Comparison of ENCODE assay signal across 1 cellular context in genomic region chr18:3585656-3586509, GRCh38.
TF ChIP-seq lines count a peak whose summit lies in the region.

No MANE protein-coding gene starts in this region.

TF ChIP-seq in K562, 482 proteins besides CTCF, POLR2A, EP300 and RAD21 (continued from another document and continues in another):
- TF ChIP-seq MBD1 (CRISPR knock-in tag; IDR thresholded peaks at IDR 0.05), result peak; percentile 85; the same call in 1 of the 2 replicates
- TF ChIP-seq ZNF561 (CRISPR knock-in tag; conservative IDR thresholded peaks at IDR 0.05), result no peak
- TF ChIP-seq ZNF785 (CRISPR knock-in tag; IDR thresholded peaks at IDR 0.05), result no peak
- peak; percentile 81 for TF ChIP-seq ATF7 (IDR thresholded peaks at IDR 0.05)
- TF ChIP-seq MAFK (IDR thresholded peaks at IDR 0.05; ENCODE audit: low read length), result no peak; the same call in 1 of the 2 replicates
- no peak; the same call in 1 of the 2 replicates for TF ChIP-seq ZNF589 (CRISPR knock-in tag; IDR thresholded peaks at IDR 0.05; ENCODE audit: low read depth)
- no peak for TF ChIP-seq TCF7 (IDR thresholded peaks at IDR 0.05; ENCODE audit: borderline replicate concordance)
- TF ChIP-seq CBFA2T2 (conservative IDR thresholded peaks at IDR 0.05), result peak; percentile 73
- TF ChIP-seq ZNF639 (CRISPR knock-in tag; conservative IDR thresholded peaks at IDR 0.05 in 1 of 2, IDR thresholded peaks at IDR 0.05 in 1 of 2), result peak in 1 of 2 experiments; percentile 38; a peak in 1 of 4 replicates
- peak; percentile 86 for TF ChIP-seq TFAP4 (CRISPR knock-in tag; IDR thresholded peaks at IDR 0.05; ENCODE audit: borderline replicate concordance)
- TF ChIP-seq NELFE (IDR thresholded peaks at IDR 0.05; ENCODE audit: insufficient read depth, insufficient read length), result no peak
- no peak for TF ChIP-seq HSF4 (CRISPR knock-in tag; IDR thresholded peaks at IDR 0.05; ENCODE audit: borderline replicate concordance)
- no peak for TF ChIP-seq CBFB (CRISPR knock-in tag; IDR thresholded peaks at IDR 0.05)
- TF ChIP-seq CBX2 (IDR thresholded peaks at IDR 0.05; ENCODE audit: insufficient read depth, low read length, poor library complexity, severe bottlenecking), result no peak
- no peak for TF ChIP-seq NEUROD1 (IDR thresholded peaks at IDR 0.05; ENCODE audit: borderline replicate concordance, low read depth, low read length, partially characterized antibody)
- TF ChIP-seq KLF13 (tag; IDR thresholded peaks at IDR 0.05; ENCODE audit: borderline replicate concordance, low read depth), result peak; percentile 27; the same call in 1 of the 2 replicates
- TF ChIP-seq CHD2 (IDR thresholded peaks at IDR 0.05; ENCODE audit: low read depth, low read length), result no peak
- TF ChIP-seq RNF2 (IDR thresholded peaks at IDR 0.05), result peak; percentile 66
- no peak for TF ChIP-seq CSDE1 (IDR thresholded peaks at IDR 0.05)
- TF ChIP-seq COPS2 (conservative IDR thresholded peaks at IDR 0.05), result no peak
- TF ChIP-seq MTF1 (CRISPR knock-in tag; IDR thresholded peaks at IDR 0.05; ENCODE audit: borderline replicate concordance), result no peak
- TF ChIP-seq ZNF124 (CRISPR knock-in tag; IDR thresholded peaks at IDR 0.05), result no peak
- peak; percentile 84 for TF ChIP-seq ARID1B (IDR thresholded peaks at IDR 0.05)
- TF ChIP-seq PTRF (tag; IDR thresholded peaks at IDR 0.05), result no peak
- TF ChIP-seq PYGO2 (tag; IDR thresholded peaks at IDR 0.05), result no peak
- TF ChIP-seq FOXO4 (CRISPR knock-in tag; IDR thresholded peaks at IDR 0.05), result no peak
- no peak for TF ChIP-seq ZNF280A (IDR thresholded peaks at IDR 0.05; ENCODE audit: low read depth, partially characterized antibody)
- TF ChIP-seq ZNF778 (CRISPR knock-in tag; IDR thresholded peaks at IDR 0.05), result no peak
- TF ChIP-seq LARP7 (IDR thresholded peaks at IDR 0.05), result no peak
- no peak for TF ChIP-seq IFI16 (CRISPR knock-in tag; IDR thresholded peaks at IDR 0.05)
- peak; percentile 68 for TF ChIP-seq TEAD4 (IDR thresholded peaks at IDR 0.05; ENCODE audit: low read length)
- TF ChIP-seq TEAD4 (CRISPR knock-in tag; IDR thresholded peaks at IDR 0.05; ENCODE audit: borderline replicate concordance), result no peak
- TF ChIP-seq TFE3 (CRISPR knock-in tag; IDR thresholded peaks at IDR 0.05), result no peak
- TF ChIP-seq YY1 (IDR thresholded peaks at IDR 0.05; ENCODE audit: borderline replicate concordance in 1 of 3, control insufficient read depth in 1 of 3, extremely low read depth in 1 of 3, insufficient read depth in 3 of 3, insufficient read length in 1 of 3, insufficient replicate concordance in 2 of 3, low read depth in 1 of 3, low read length in 2 of 3), result peak in 1 of 3 experiments; percentile 66
- TF ChIP-seq TRIM28 (IDR thresholded peaks at IDR 0.05), result no peak
- no peak for TF ChIP-seq BRD4 (IDR thresholded peaks at IDR 0.05)
- no peak for TF ChIP-seq PHF8 (IDR thresholded peaks at IDR 0.05; ENCODE audit: borderline replicate concordance, low read length)
- no peak for TF ChIP-seq ZBED1 (IDR thresholded peaks at IDR 0.05)
- TF ChIP-seq CBFA2T3 (IDR thresholded peaks at IDR 0.05), result peak; percentile 84
- TF ChIP-seq ESRRA (IDR thresholded peaks at IDR 0.05; ENCODE audit: borderline replicate concordance, low read depth), result peak; percentile 99
- TF ChIP-seq PHB (CRISPR knock-in tag; IDR thresholded peaks at IDR 0.05), result no peak
- peak; percentile 79 for TF ChIP-seq FOXM1 (IDR thresholded peaks at IDR 0.05; ENCODE audit: low read depth)
- TF ChIP-seq FOXM1 (CRISPR knock-in tag; IDR thresholded peaks at IDR 0.05; ENCODE audit: low read depth), result no peak
- no peak for TF ChIP-seq ERF (CRISPR knock-in tag; IDR thresholded peaks at IDR 0.05)
- TF ChIP-seq HNRNPLL (IDR thresholded peaks at IDR 0.05; ENCODE audit: low read depth, low read length, poor library complexity, severe bottlenecking), result no peak
- peak; percentile 37 for TF ChIP-seq CCNT2 (IDR thresholded peaks at IDR 0.05; ENCODE audit: borderline replicate concordance, extremely low read depth, insufficient read length, low read depth, low read length)
- TF ChIP-seq SETDB1 (IDR thresholded peaks at IDR 0.05; ENCODE audit: low read length), result peak; percentile 61
- no peak for TF ChIP-seq TCF7L2 (IDR thresholded peaks at IDR 0.05; ENCODE audit: low read depth, low read length)
- no peak for TF ChIP-seq NCOA4 (IDR thresholded peaks at IDR 0.05; ENCODE audit: partially characterized antibody)
- TF ChIP-seq CBX1 (IDR thresholded peaks at IDR 0.05; ENCODE audit: low read depth), result no peak; the same call in 1 of the 2 replicates
- TF ChIP-seq ESRRB (CRISPR knock-in tag; IDR thresholded peaks at IDR 0.05; ENCODE audit: borderline replicate concordance), result no peak
- TF ChIP-seq OTX1 (CRISPR knock-in tag; IDR thresholded peaks at IDR 0.05), result no peak
- TF ChIP-seq ZC3H8 (IDR thresholded peaks at IDR 0.05), result no peak
- peak; percentile 41 for TF ChIP-seq SMAD4 (CRISPR knock-in tag; conservative IDR thresholded peaks at IDR 0.05)
- TF ChIP-seq THRA (IDR thresholded peaks at IDR 0.05), result no peak
- no peak for TF ChIP-seq CEBPZ (IDR thresholded peaks at IDR 0.05; ENCODE audit: borderline replicate concordance, low read depth, low read length)
- peak; percentile 44; the same call in 1 of the 2 replicates for TF ChIP-seq MAX (CRISPR knock-in tag; IDR thresholded peaks at IDR 0.05)
- TF ChIP-seq ZNF311 (CRISPR knock-in tag; IDR thresholded peaks at IDR 0.05), result no peak
- TF ChIP-seq JUNB (CRISPR knock-in tag; conservative IDR thresholded peaks at IDR 0.05), result no peak
- peak; percentile 74; the same call in 1 of the 2 replicates for TF ChIP-seq NR1H2 (CRISPR knock-in tag; IDR thresholded peaks at IDR 0.05)
